In genomic region chr6:31738048-31738979, GRCh38 we compare ENCODE assay signal across 8 cellular contexts. TPM values are rescaled to one million over a fixed set of nuclear protein-coding genes. Genes with fewer than 3 reads are reported as not detected.
DNase-seq lines count a peak whose midpoint lies in the region; ATAC-seq and TF ChIP-seq lines count a peak whose summit lies in the region.

No MANE protein-coding gene starts in this region.

- peak; percentile 95 for DNase-seq in DMS153 (lab: John Stamatoyannopoulos, UW)
- DNase-seq in HS-27A (ENCODE audit: low read depth) = peak; percentile 56
- peak; percentile 49 for DNase-seq in activated effector memory CD4-positive, alpha-beta T cell treated with Interleukin-2 at 50 U/mL for 16 hours
- peak; percentile 60 for DNase-seq in globus pallidus (ENCODE audit: low spot score)
- DNase-seq in renal cortical epithelial cell (ENCODE audit: low read depth) = peak; percentile 96

- no peak for ATAC-seq in GM18909 (IDR thresholded peaks at IDR 0.05; ENCODE audit: poor library complexity, unreplicated experiment)
- no peak for ATAC-seq in GM19035 (IDR thresholded peaks at IDR 0.05; ENCODE audit: unreplicated experiment)

TF ChIP-seq in PFSK-1, 5 proteins besides CTCF, POLR2A, EP300 and RAD21:
- no peak for TF ChIP-seq TAF1 (IDR thresholded peaks at IDR 0.05; ENCODE audit: borderline replicate concordance, insufficient read depth, low read length)
- TF ChIP-seq, protein P1, sequence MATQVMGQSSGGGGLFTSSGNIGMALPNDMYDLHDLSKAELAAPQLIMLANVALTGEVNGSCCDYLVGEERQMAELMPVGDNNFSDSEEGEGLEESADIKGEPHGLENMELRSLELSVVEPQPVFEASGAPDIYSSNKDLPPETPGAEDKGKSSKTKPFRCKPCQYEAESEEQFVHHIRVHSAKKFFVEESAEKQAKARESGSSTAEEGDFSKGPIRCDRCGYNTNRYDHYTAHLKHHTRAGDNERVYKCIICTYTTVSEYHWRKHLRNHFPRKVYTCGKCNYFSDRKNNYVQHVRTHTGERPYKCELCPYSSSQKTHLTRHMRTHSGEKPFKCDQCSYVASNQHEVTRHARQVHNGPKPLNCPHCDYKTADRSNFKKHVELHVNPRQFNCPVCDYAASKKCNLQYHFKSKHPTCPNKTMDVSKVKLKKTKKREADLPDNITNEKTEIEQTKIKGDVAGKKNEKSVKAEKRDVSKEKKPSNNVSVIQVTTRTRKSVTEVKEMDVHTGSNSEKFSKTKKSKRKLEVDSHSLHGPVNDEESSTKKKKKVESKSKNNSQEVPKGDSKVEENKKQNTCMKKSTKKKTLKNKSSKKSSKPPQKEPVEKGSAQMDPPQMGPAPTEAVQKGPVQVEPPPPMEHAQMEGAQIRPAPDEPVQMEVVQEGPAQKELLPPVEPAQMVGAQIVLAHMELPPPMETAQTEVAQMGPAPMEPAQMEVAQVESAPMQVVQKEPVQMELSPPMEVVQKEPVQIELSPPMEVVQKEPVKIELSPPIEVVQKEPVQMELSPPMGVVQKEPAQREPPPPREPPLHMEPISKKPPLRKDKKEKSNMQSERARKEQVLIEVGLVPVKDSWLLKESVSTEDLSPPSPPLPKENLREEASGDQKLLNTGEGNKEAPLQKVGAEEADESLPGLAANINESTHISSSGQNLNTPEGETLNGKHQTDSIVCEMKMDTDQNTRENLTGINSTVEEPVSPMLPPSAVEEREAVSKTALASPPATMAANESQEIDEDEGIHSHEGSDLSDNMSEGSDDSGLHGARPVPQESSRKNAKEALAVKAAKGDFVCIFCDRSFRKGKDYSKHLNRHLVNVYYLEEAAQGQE (IDR thresholded peaks at IDR 0.05; ENCODE audit: insufficient read depth in 1 of 2, low read depth in 2 of 2, low read length in 2 of 2) = 0 out of 4 replicates have a peak, but pooled peaks of 1 of the 2 experiments have one; percentile 20
- TF ChIP-seq SIN3A (IDR thresholded peaks at IDR 0.05; ENCODE audit: borderline replicate concordance, insufficient read depth, low read length) = 0 out of 2 replicates have a peak, but pooled peaks have one; percentile 11

RNA-seq across cellular contexts. Expression of gene MSH5, which starts 1.5 kb away (rescaled TPM):
- polyA plus RNA-seq in PFSK-1 (2012; ENCODE audit: insufficient read length, low read depth) = 17.7 TPM
- total RNA-seq in renal cortical epithelial cell = 4.4 and 6.6 TPM in 2 replicates

RNA-seq across cellular contexts. Expression of gene CLIC1, which starts 2.0 kb away (rescaled TPM):
- 267 TPM for polyA plus RNA-seq in PFSK-1 (2012; ENCODE audit: insufficient read length, low read depth)
- 345 and 2,008 TPM in 2 replicates for total RNA-seq in renal cortical epithelial cell

RNA-seq across cellular contexts. Expression of gene DDAH2, which starts 9.2 kb away (rescaled TPM):
- 161 TPM for polyA plus RNA-seq in PFSK-1 (2012; ENCODE audit: insufficient read length, low read depth)
- total RNA-seq in renal cortical epithelial cell = 101 and 121 TPM in 2 replicates

RNA-seq across cellular contexts. Expression of gene MPIG6B, which starts 15.1 kb away (rescaled TPM):
- polyA plus RNA-seq in PFSK-1 (2012; ENCODE audit: insufficient read length, low read depth) = 0.30 TPM
- total RNA-seq in renal cortical epithelial cell = not detected in 2 replicates

RNA-seq across cellular contexts. Expression of gene LY6G6C, which starts 16.8 kb away (rescaled TPM):
- polyA plus RNA-seq in PFSK-1 (2012; ENCODE audit: insufficient read length, low read depth) = not detected
- total RNA-seq in renal cortical epithelial cell = not detected in 2 replicates
